ENCODE assay signal across 10 cellular contexts in the genomic region with DNA sequence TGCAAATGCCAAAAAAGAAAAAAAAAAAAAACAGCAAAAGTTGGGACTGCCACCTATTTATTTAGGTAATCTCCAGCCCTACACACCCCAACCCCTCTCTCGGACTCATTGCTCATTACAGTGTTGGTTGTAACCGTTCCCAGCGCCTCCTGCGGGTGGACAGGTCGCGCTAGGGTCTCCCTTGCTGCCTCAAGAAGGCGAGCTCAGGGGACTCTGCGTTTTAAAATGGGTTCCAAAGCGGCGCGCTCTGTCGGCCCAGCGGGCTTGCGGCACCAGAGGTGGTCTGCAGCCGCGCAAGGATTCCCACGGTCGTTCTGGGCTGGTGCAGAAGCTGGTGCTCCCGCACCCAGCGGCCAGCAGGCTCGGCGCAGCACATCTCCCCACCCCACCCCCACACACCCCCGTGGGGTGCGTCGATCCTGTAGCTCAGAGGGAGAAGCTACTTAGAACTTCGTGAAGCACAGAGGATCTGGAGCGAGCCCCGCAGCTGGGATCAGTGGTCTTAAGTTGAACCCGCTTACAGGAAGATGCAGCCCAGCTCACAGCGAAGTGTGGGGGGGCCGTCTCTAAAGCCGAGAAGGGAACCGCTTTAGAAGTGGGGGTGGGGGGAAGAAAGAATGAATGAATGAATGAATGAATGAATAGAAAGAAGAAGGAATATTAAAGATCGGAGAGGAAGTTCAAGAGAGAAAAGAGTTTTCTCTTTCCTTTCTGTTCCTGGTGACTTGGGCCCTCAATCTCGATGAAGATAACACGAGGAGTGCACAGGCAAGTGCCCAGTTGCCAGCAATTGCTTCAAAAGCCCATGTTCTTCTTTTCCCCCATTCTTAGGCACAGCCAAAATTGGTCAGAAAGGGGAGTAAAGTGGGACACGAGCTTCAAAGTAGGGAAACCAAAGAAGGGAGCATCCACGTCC. TPM values are rescaled to one million over a fixed set of nuclear protein-coding genes. Genes with fewer than 3 reads are reported as not detected.
A peak's percentile ranks its signal among the peaks of the same experiment; 100 is the strongest.
DNase-seq lines count a peak whose midpoint lies in the region; ATAC-seq, FAIRE-seq and TF ChIP-seq lines count a peak whose summit lies in the region.
"Had no signal": no experiment of that assay in that cellular context is flagged by ENCODE, and none has a peak within 500 bp of the region (broad histone marks: within the 10 kb centered on the region; RNA-seq: fewer than 3 reads in every experiment).

No MANE protein-coding gene starts in this region.

- TF ChIP-seq POLR2A in H1 (IDR thresholded peaks at IDR 0.05; ENCODE audit: control extremely low read depth in 1 of 2, low read depth in 2 of 2, low read length in 2 of 2), result no peak

- H3K4ac ChIP-seq in H1 (replicated peaks; ENCODE audit: insufficient read length, low read depth, low read length), result no peak overlapping the region

- peak overlapping the region; percentile 19; the same call in 1 of the 2 replicates for H3K18ac ChIP-seq in H1 (ENCODE audit: extremely low read depth, low read length)

- H4K5ac ChIP-seq in H1 (ENCODE audit: insufficient read length, low read depth, low read length), result no peak overlapping the region

- H3K14ac ChIP-seq in H1 (ENCODE audit: insufficient read length), result no peak overlapping the region

- H2BK15ac ChIP-seq in H1 (ENCODE audit: low read length), result 0 out of 2 replicates have a peak overlapping the region, but pooled peaks have one; percentile 67

- H3K27me3 ChIP-seq in H1 (replicated peaks in 1 of 4; ENCODE audit: control insufficient read depth in 3 of 4, extremely low read depth in 1 of 4, insufficient read depth in 3 of 4, low read length in 3 of 4), result peaks cover 79 to 98% (median 93%) of the 10 kb centered on the region in 4 experiments
- peaks cover 0 to 97% (median 70%) of the 10 kb centered on the region in 3 donors for H3K27me3 ChIP-seq in psoas muscle (ENCODE audit: insufficient read depth in 3 of 3, low read length in 2 of 3)

- H3K79me2 ChIP-seq in H1 (ENCODE audit: control insufficient read depth in 1 of 2, insufficient read depth in 2 of 2, low read length in 2 of 2), result no peaks in the 10 kb centered on the region

- H3K9me3 ChIP-seq in H1 (ENCODE audit: insufficient read depth in 2 of 2, low read depth in 1 of 2, low read length in 1 of 2) (no peaks in the 10 kb centered on the region; a peak in 1 of 4 replicates), psoas muscle (no peaks in the 10 kb centered on the region)

- peak overlapping the region; percentile 89; the same call in 1 of the 2 replicates for H2BK12ac ChIP-seq in H1 (ENCODE audit: low read depth, low read length)

- H3K27ac ChIP-seq in H1 (ENCODE audit: low read depth, low read length) (no peak overlapping the region), psoas muscle (no peak overlapping the region)

- H3K79me1 ChIP-seq in H1 (ENCODE audit: low read depth, low read length), result no peaks in the 10 kb centered on the region

- H4K8ac ChIP-seq in H1 (ENCODE audit: extremely low read depth, insufficient read depth, low read length), result no peak overlapping the region

- H3K4me3 ChIP-seq in H1 (ENCODE audit: extremely low read depth in 1 of 4, insufficient read depth in 2 of 4, low read depth in 3 of 4, low read length in 4 of 4), result peak overlapping the region; percentile 22 to 58 (median 47); a peak in 6 of 8 replicates
- peak overlapping the region; percentile 76 for H3K4me3 ChIP-seq in psoas muscle

- intact Hi-C loops in psoas muscle (cut with DNase I), result no loop called here

- no peak for ATAC-seq in psoas muscle

- no peak overlapping the region for H3K23ac ChIP-seq in H1 (ENCODE audit: insufficient read length)

- TF ChIP-seq EP300 in H1 (IDR thresholded peaks at IDR 0.05; ENCODE audit: borderline replicate concordance in 1 of 2, low read depth in 2 of 2, low read length in 2 of 2), result no peak

- POLR2A ChIA-PET in H1 (lab: Charles Lee; ENCODE audit: partially characterized antibody), result interaction anchor here (0.6 to 2.8 kb wide), 12 partner anchors 10 to 341 kb away, joined by 3 to 10 read pairs (median 4); no protein-coding TSS in a partner anchor

- peaks cover 14% of the 10 kb centered on the region; the same call in 1 of the 2 replicates for H3K23me2 ChIP-seq in H1 (ENCODE audit: low read depth, low read length)

- H3K4me1 ChIP-seq in H1 (replicated peaks in 1 of 4; ENCODE audit: control insufficient read depth in 3 of 4, insufficient read depth in 4 of 4, low read length in 3 of 4) (peaks cover 10 to 51% (median 36%) of the 10 kb centered on the region in 4 experiments), psoas muscle (peaks cover 21% of the 10 kb centered on the region)

- TF ChIP-seq CTCF in H1 (IDR thresholded peaks at IDR 0.05; ENCODE audit: control extremely low read depth in 1 of 3, insufficient read depth in 1 of 3, low read depth in 1 of 3, low read length in 3 of 3) (peak in 1 of 3 experiments; percentile 2; a peak in 1 of 4 replicates), psoas muscle (IDR thresholded peaks at IDR 0.05) (no peak)

- H4K91ac ChIP-seq in H1 (replicated peaks; ENCODE audit: insufficient read length, low read length), result no peak overlapping the region

- FAIRE-seq in H1 (lab: Jason Lieb, UNC), result no peak

- TF ChIP-seq RAD21 in H1 (IDR thresholded peaks at IDR 0.05 in 1 of 2, conservative IDR thresholded peaks at IDR 0.05 in 1 of 2; ENCODE audit: low read depth in 2 of 2, low read length in 2 of 2), result no peak

- H3K9ac ChIP-seq in H1 (replicated peaks in 1 of 4; ENCODE audit: extremely low read depth in 1 of 4, low read depth in 3 of 4, low read length in 3 of 4), result no peak overlapping the region

- H3K56ac ChIP-seq in H1 (replicated peaks; ENCODE audit: insufficient read length, low read depth, low read length), result no peak overlapping the region

- CTCF ChIA-PET in H1 (lab: Charles Lee; ENCODE audit: partially characterized antibody), result interaction anchor here (0.6 to 21.9 kb wide), 15 partner anchors 8 to 384 kb away, joined by 3 to 365 read pairs (median 4); no protein-coding TSS in a partner anchor

- peak overlapping the region; percentile 57; the same call in 1 of the 2 replicates for H2BK20ac ChIP-seq in H1 (ENCODE audit: low read length)

- no peak overlapping the region for H2BK120ac ChIP-seq in H1 (replicated peaks; ENCODE audit: low read depth, low read length)

- H4K20me1 ChIP-seq in H1 (replicated peaks in 1 of 2; ENCODE audit: control insufficient read depth in 1 of 2, insufficient read depth in 2 of 2, low read length in 2 of 2), result peaks cover 13 to 21% of the 10 kb centered on the region in 2 experiments

- no peak overlapping the region for H2AFZ ChIP-seq in H1 (ENCODE audit: low read length)

- WGBS in H1 (ENCODE audit: extremely low coverage in 1 of 2, insufficient coverage in 1 of 2, insufficient read length in 1 of 2, insufficient replicate concordance in 2 of 2, low coverage in 1 of 2, low lambda C conversion rate in 2 of 2, missing lambda C conversion rate in 1 of 2), 2 experiments, result 3 to 100% methylated on average over 1 to 30 of the region's 38 CpGs
- 1 to 3% (median 3%) methylated on average over 38 of the region's 38 CpGs for WGBS in psoas muscle, 3 donors

- DNase-seq in NCI-H2081 (lab: John Stamatoyannopoulos, UW) (peak; percentile 14 to 52), NCI-H2081 treated with DMSO at 0.1 percent for 48 hours (lab: John Stamatoyannopoulos, UW) (no peak), NCI-H460 (ENCODE audit: extremely low read depth, low read depth) (peak; percentile 61), H1 (ENCODE audit: low read depth in 1 of 2, low spot score in 2 of 2) (peak in 1 of 2 experiments; percentile 70), psoas muscle (no peak), activated gamma-delta T cell (lab: John Stamatoyannopoulos, UW) (no peak), NCI-H128 (lab: John Stamatoyannopoulos, UW; ENCODE audit: unreplicated experiment) (no peak), NCI-H1092 treated with DMSO at 0.1 percent for 48 hours (lab: John Stamatoyannopoulos, UW) (no peak)
- DNase-seq: GF-D8 had no signal

- H2BK5ac ChIP-seq in H1 (ENCODE audit: low read depth, low read length), result no peak overlapping the region

- H3K36me3 ChIP-seq in H1 (ENCODE audit: control insufficient read depth in 2 of 4, insufficient read depth in 4 of 4, low read length in 3 of 4) (no peaks in the 10 kb centered on the region; a peak in 1 of 8 replicates), psoas muscle (ENCODE audit: insufficient read depth in 1 of 2, low read depth in 1 of 2) (no peaks in the 10 kb centered on the region)

- 0 out of 2 replicates have a peak overlapping the region, but pooled peaks have one; percentile 25 for H2AK5ac ChIP-seq in H1 (ENCODE audit: low read depth, low read length)

- peak overlapping the region; percentile 63 for H3K4me2 ChIP-seq in H1 (ENCODE audit: insufficient read depth in 1 of 2, low read depth in 2 of 2, low read length in 2 of 2)

TF ChIP-seq in H1, 55 proteins besides CTCF, POLR2A, EP300 and RAD21:
- no peak for TF ChIP-seq FOSL1 (IDR thresholded peaks at IDR 0.05; ENCODE audit: insufficient read depth, low read depth, low read length)
- TF ChIP-seq EZH2 (IDR thresholded peaks at IDR 0.05; ENCODE audit: low read depth, low read length, severe bottlenecking), result peak; percentile 74
- TF ChIP-seq SUZ12 (IDR thresholded peaks at IDR 0.05; ENCODE audit: low read length), result peak; percentile 89
- TF ChIP-seq RNF2 (IDR thresholded peaks at IDR 0.05; ENCODE audit: borderline replicate concordance, low read depth, low read length, missing control alignments, poor library complexity, severe bottlenecking), result peak; percentile 77
- no peak for TF ChIP-seq HDAC2 (IDR thresholded peaks at IDR 0.05; ENCODE audit: borderline replicate concordance in 1 of 2, low read depth in 2 of 2, low read length in 2 of 2)
- no peak for TF ChIP-seq SIX5 (IDR thresholded peaks at IDR 0.05; ENCODE audit: low read depth, low read length)
- peak; percentile 12; the same call in 1 of the 2 replicates for TF ChIP-seq CBX8 (IDR thresholded peaks at IDR 0.05; ENCODE audit: borderline replicate concordance, low read depth, low read length)
- TF ChIP-seq RXRA (IDR thresholded peaks at IDR 0.05; ENCODE audit: insufficient read depth, low read depth, low read length), result no peak

RNA-seq across cellular contexts. Expression of gene TFAP2A, which starts 0.8 kb away (rescaled TPM):
- 13.6 and 14.2 TPM in 2 replicates for total RNA-seq in NCI-H460 (2014; rRNA removed; shearing (Covaris generic))
- polyA plus RNA-seq in NCI-H460 (2014; cell fraction: nucleus; rRNA removed), result 13.8 and 17.3 TPM in 2 replicates
- total RNA-seq in H1 (2021; fragmentation: NEBNext Ultra II Directional; extraction: Animal tissue kit (Norgen Biotek cat#: 25700)), result 0.10 TPM in 1 of 2 replicates, not detected in the other
- polyA plus RNA-seq in H1 (2011; rRNA removed), result 0.23 and 0.24 TPM in 2 replicates
- polyA plus RNA-seq in H1 (2011; cell fraction: cytosol; rRNA removed), result 0.12 TPM
- polyA plus RNA-seq in H1 (2011; cell fraction: nucleus; rRNA removed), result 0.24 TPM
- polyA plus RNA-seq in H1 (2012, experiment 1 of 2), result 0.25 to 0.49 TPM (median 0.33 TPM) in 4 replicates
- 0.30 TPM for polyA plus RNA-seq in H1 (2012, experiment 2 of 2)
- 0.08 TPM for polyA plus RNA-seq in H1 (2013, experiment 1 of 2)
- polyA plus RNA-seq in H1 (2013, experiment 2 of 2), result 0.07 TPM
- 0.41 TPM in 1 of 2 replicates, not detected in the other for polyA minus RNA-seq in H1 (2011; rRNA and poly(A)+ RNA removed)
- 2.3 TPM for polyA minus RNA-seq in H1 (2011; cell fraction: cytosol; rRNA and poly(A)+ RNA removed)
- 1.1 TPM for polyA minus RNA-seq in H1 (2011; cell fraction: nucleus; rRNA and poly(A)+ RNA removed)
- total RNA-seq in psoas muscle, result under 1 TPM in 1 of 4 donors, not detected in 3; 0.15 TPM
- polyA plus RNA-seq in psoas muscle, result under 1 TPM in 1 of 3 donors, not detected in 2; under 0.01 TPM
- total RNA-seq: lung microvascular endothelial cell had no signal

Comparison
In these comparisons a context has a peak if more than half of its experiments do, and no peak if none do; other contexts are left out.
1. DNase-seq: peak in NCI-H2081 (2 of 2) and NCI-H460 (single experiment); none in NCI-H2081 treated with DMSO at 0.1 percent for 48 hours (single experiment), psoas muscle (0 of 2), activated gamma-delta T cell (single experiment), NCI-H128 (single experiment) and NCI-H1092 treated with DMSO at 0.1 percent for 48 hours (single experiment).
2. RNA of gene TFAP2A, which starts 0.8 kb away (total RNA-seq): 13.6 to 14.2 TPM in NCI-H460; 0.15 TPM in psoas muscle and 0.10 TPM in H1; every median in the first group is over 10 times any median in the second.